8 cellular contexts compared by ENCODE assay signal in the genomic region with DNA sequence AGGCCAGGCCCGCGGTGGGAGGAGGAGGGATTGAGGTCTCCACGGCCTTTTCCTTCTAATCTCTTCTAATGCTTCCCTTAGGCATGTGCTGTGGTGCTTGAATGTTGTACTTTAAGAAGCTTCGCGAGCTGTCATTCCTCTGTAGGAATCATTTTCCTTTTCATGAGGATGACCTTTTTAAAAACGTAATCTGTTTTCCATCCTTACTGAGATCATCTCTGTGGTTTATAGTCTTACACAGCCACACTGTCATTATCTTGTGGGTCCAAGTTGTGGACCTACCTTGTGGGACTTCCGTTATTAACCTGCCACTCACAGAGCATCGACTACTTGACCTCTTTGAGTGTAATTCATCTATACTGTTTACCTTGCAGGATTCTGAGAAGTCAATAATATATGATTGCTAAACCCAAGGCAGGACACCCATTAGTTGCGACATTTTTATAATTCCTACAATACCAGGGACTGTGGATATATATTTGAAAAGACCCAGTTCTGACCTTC. TPM values are rescaled to one million over a fixed set of nuclear protein-coding genes. Genes with fewer than 3 reads are reported as not detected.
A peak's percentile ranks its signal among the peaks of the same experiment; 100 is the strongest.
DNase-seq lines count a peak whose midpoint lies in the region; ATAC-seq and FAIRE-seq lines count a peak whose summit lies in the region.
"Had no signal": no experiment of that assay in that cellular context is flagged by ENCODE, and none has a peak within 500 bp of the region (broad histone marks: within the 10 kb centered on the region; RNA-seq: fewer than 3 reads in every experiment).

No MANE protein-coding gene starts in this region.

- H3K4me3 ChIP-seq in H7 (ENCODE audit: insufficient read depth, low read depth, low read length): peak overlapping the region; percentile 79
- H3K4me3 ChIP-seq in right cardiac atrium (ENCODE audit: low read length): peak overlapping the region; percentile 79
- H3K4me3 ChIP-seq in small intestine (ENCODE audit: low read depth in 1 of 2, low read length in 2 of 2): peak overlapping the region; percentile 74 to 76

- peaks cover 13% of the 10 kb centered on the region for H3K4me1 Mint-ChIP-seq in T-helper 17 cell

- ATAC-seq in T-helper 17 cell: no peak
- no peak for ATAC-seq in right cardiac atrium

- intact Hi-C loops in right cardiac atrium (cut with DNase I): no loop called here

- no peaks in the 10 kb centered on the region for H3K36me3 ChIP-seq in H7 (replicated peaks; ENCODE audit: control insufficient read depth, insufficient read depth, low read length)
- no peaks in the 10 kb centered on the region for H3K36me3 ChIP-seq in small intestine (ENCODE audit: control insufficient read depth in 2 of 2, insufficient read depth in 2 of 2, low read length in 2 of 2)

- DNase-seq in H7 (no peak), T-helper 17 cell (no peak), right cardiac atrium (no peak), small intestine (no peak), NCI-H187 treated with DMSO at 0.1 percent for 48 hours (lab: John Stamatoyannopoulos, UW) (no peak)
- no peak for DNase-seq in stimulated activated CD4-positive, alpha-beta T cell treated with anti-CD3 and anti-CD28 coated beads, Interleukin-4, amount 100 ng/mL, for 24 hours
- DNase-seq in stimulated activated CD4-positive, alpha-beta T cell treated with anti-CD3 and anti-CD28 coated beads, Interleukin-12 subunit alpha, Interleukin-12 subunit beta, amount 100 ng/mL, for 4 hours: no peak

- peak overlapping the region; percentile 93 for H3K4me3 Mint-ChIP-seq in T-helper 17 cell

- peaks cover 53% of the 10 kb centered on the region for H3K27me3 Mint-ChIP-seq in T-helper 17 cell

- no peaks in the 10 kb centered on the region for H3K9me3 ChIP-seq in T-helper 17 cell (ENCODE audit: control insufficient read depth, low read length, poor library complexity, severe bottlenecking)
- no peaks in the 10 kb centered on the region for H3K9me3 ChIP-seq in right cardiac atrium (ENCODE audit: control insufficient read depth, low read length)
- H3K9me3 ChIP-seq in small intestine (ENCODE audit: control insufficient read depth, low read depth): no peaks in the 10 kb centered on the region

- H3K27ac Mint-ChIP-seq in T-helper 17 cell: no peak overlapping the region

- peaks cover 25% of the 10 kb centered on the region for H3K27me3 ChIP-seq in H7 (ENCODE audit: control insufficient read depth, insufficient read depth, low read length)
- H3K27me3 ChIP-seq in right cardiac atrium (ENCODE audit: control insufficient read depth, insufficient read depth): no peaks in the 10 kb centered on the region
- peaks cover 0 to 2% of the 10 kb centered on the region in 2 donors for H3K27me3 ChIP-seq in small intestine (ENCODE audit: control insufficient read depth in 2 of 2, insufficient read depth in 2 of 2, low read length in 2 of 2)

- H3K27ac ChIP-seq in right cardiac atrium (ENCODE audit: low read length): peak overlapping the region; percentile 80
- H3K27ac ChIP-seq in small intestine (ENCODE audit: low read depth in 1 of 2, low read length in 1 of 2): peak overlapping the region in 1 of 2 donors; percentile 85

- peaks cover 5% of the 10 kb centered on the region for H3K36me3 Mint-ChIP-seq in T-helper 17 cell (ENCODE audit: low read depth)

- 23% methylated on average over 9 of the region's 9 CpGs for WGBS in right cardiac atrium
- WGBS in small intestine, 3 donors: 9 to 20% (median 10%) methylated on average over 9 of the region's 9 CpGs

- FAIRE-seq in small intestine (lab: Jason Lieb, UNC): no peak

- H3K4me1 ChIP-seq in right cardiac atrium (ENCODE audit: control insufficient read depth, insufficient read depth, low read length): no peaks in the 10 kb centered on the region
- no peaks in the 10 kb centered on the region for H3K4me1 ChIP-seq in small intestine (ENCODE audit: control insufficient read depth in 2 of 2, insufficient read depth in 1 of 2, low read depth in 1 of 2, low read length in 1 of 2)

RNA-seq across cellular contexts. Expression of a gene that starts 0.7 kb away (rescaled TPM):
- 0.28 and 0.52 TPM in 2 replicates for total RNA-seq in H7 (2014; rRNA removed; shearing (Covaris generic))
- total RNA-seq in T-helper 17 cell (1 to 10 TPM in 1 of 2 donors, not detected in 1; 1.6 TPM), right cardiac atrium (10 to 100 TPM; 15.5 to 19.9 (median 17.7) TPM)
- polyA plus RNA-seq in right cardiac atrium (17.0 TPM), small intestine (1 to 10 TPM in 2 of 3 donors, not detected in 1; 1.3 to 3.7 TPM)

RNA-seq across cellular contexts. Expression of a gene that starts 0.9 kb away (rescaled TPM):
- total RNA-seq in H7 (2014; rRNA removed; shearing (Covaris generic)): 0.38 TPM in 1 of 2 replicates, not detected in the other
- total RNA-seq in T-helper 17 cell (not detected), right cardiac atrium (1 to 10 TPM; 6.9 to 8.7 (median 7.1) TPM)
- polyA plus RNA-seq in right cardiac atrium (3.3 TPM), small intestine (1 to 10 TPM in 1 of 3 donors, under 1 TPM in 1, not detected in 1; 0.22 to 2.5 TPM)

RNA-seq across cellular contexts. Expression of a gene that starts 34.2 kb away (rescaled TPM):
- not detected in 2 replicates for total RNA-seq in H7 (2014; rRNA removed; shearing (Covaris generic))
- total RNA-seq in T-helper 17 cell: not detected
- total RNA-seq in right cardiac atrium: 1 to 10 TPM in 1 of 4 donors, under 1 TPM in 3; 0.38 to 1.2 (median 0.66) TPM
- polyA plus RNA-seq in right cardiac atrium: 0.27 TPM
- polyA plus RNA-seq in small intestine: under 1 TPM in 1 of 3 donors, not detected in 2; 0.04 TPM
- total RNA-seq: pulmonary artery endothelial cell had no signal

Comparison
In these comparisons a context has a peak if more than half of its experiments do, and no peak if none do; other contexts are left out.
1. RNA of a gene that starts 0.7 kb away (total RNA-seq): 15.5 to 19.9 TPM in right cardiac atrium; 1.6 TPM in T-helper 17 cell and 0.28 to 0.52 TPM in H7; every median in the first group is over 4 times any median in the second.
2. Peak in every context shown above with its lines, with median percentiles within 50 percentile points of each other: H3K4me3 ChIP-seq.